Comparison of ENCODE assay signal across 9 cellular contexts in genomic region chr10:70656489-70656888, GRCh38. TPM values are rescaled to one million over a fixed set of nuclear protein-coding genes. Genes with fewer than 3 reads are reported as not detected.
DNase-seq lines count a peak whose midpoint lies in the region; ATAC-seq, FAIRE-seq and TF ChIP-seq lines count a peak whose summit lies in the region.
"Had no signal": no experiment of that assay in that cellular context is flagged by ENCODE, and none has a peak within 500 bp of the region (broad histone marks: within the 10 kb centered on the region; RNA-seq: fewer than 3 reads in every experiment).

No MANE protein-coding gene starts in this region.

- no peaks in the 10 kb centered on the region for H3K36me3 Mint-ChIP-seq in effector memory CD8-positive, alpha-beta T cell (ENCODE audit: insufficient read depth)

- TF ChIP-seq RAD21 in A549 (conservative IDR thresholded peaks at IDR 0.05 in 1 of 2, IDR thresholded peaks at IDR 0.05 in 1 of 2): no peak

- CTCF ChIA-PET in A549 (lab: Yijun Ruan, JAX): no interaction called here

- H3K9me3 Mint-ChIP-seq in effector memory CD8-positive, alpha-beta T cell: peaks cover 0 to 1% of the 10 kb centered on the region in 2 donors

- peaks cover 7% of the 10 kb centered on the region; the same call in 2 of the 3 replicates for H3K9me3 ChIP-seq in A549

- ATAC-seq in A549 (peak; percentile 73 to 80; a peak in 3 of 6 replicates), GM19025 (IDR thresholded peaks at IDR 0.05; ENCODE audit: low read depth, unreplicated experiment) (peak; percentile 57)
- no peak for ATAC-seq in effector memory CD8-positive, alpha-beta T cell (replicated peaks)

- FAIRE-seq in A549 (lab: Jason Lieb, UNC) (no peak), HTR-8/SVneo (lab: Jason Lieb, UNC) (peak; percentile 70)

- TF ChIP-seq CTCF in A549 (IDR thresholded peaks at IDR 0.05): no peak

- peaks cover 2 to 9% of the 10 kb centered on the region in 2 donors for H3K4me1 Mint-ChIP-seq in effector memory CD8-positive, alpha-beta T cell (ENCODE audit: low read depth in 2 of 2)

- no peak overlapping the region for H3K4me2 ChIP-seq in A549

- H3K27ac Mint-ChIP-seq in effector memory CD8-positive, alpha-beta T cell: no peak overlapping the region

- 38% methylated on average over 3 of the region's 3 CpGs for WGBS in A549 (ENCODE audit: missing lambda C conversion rate)

- peaks cover 3 to 7% of the 10 kb centered on the region in 2 donors for H3K27me3 Mint-ChIP-seq in effector memory CD8-positive, alpha-beta T cell

- H3K4me1 ChIP-seq in A549: no peaks in the 10 kb centered on the region

- no peak overlapping the region for H3K4me3 ChIP-seq in A549
- H3K4me3 ChIP-seq: cardiac muscle cell had no signal

- no peak for TF ChIP-seq EP300 in A549 (IDR thresholded peaks at IDR 0.05)

- POLR2A ChIA-PET in A549 (lab: Yijun Ruan, JAX): no interaction called here

- H3K27ac ChIP-seq in A549: no peak overlapping the region
- H3K27ac ChIP-seq: cardiac muscle cell had no signal

- TF ChIP-seq POLR2A in A549 (IDR thresholded peaks at IDR 0.05; ENCODE audit: low read length): no peak

- DNase-seq in A549 (ENCODE audit: low read depth in 1 of 2, low spot score in 1 of 2): no peak
- peak; percentile 80 for DNase-seq in HTR-8/SVneo (ENCODE audit: insufficient read length, low spot score)
- DNase-seq in activated naive CD8-positive, alpha-beta T cell treated with anti-CD3 and anti-CD28 coated beads, Interleukin-2, amount 50 U/mL, for 16 hours (ENCODE audit: low read depth, low spot score): peak; percentile 9
- DNase-seq in non-pigmented ciliary epithelial cell (ENCODE audit: low read depth): peak; percentile 100
- no peak for DNase-seq in effector memory CD8-positive, alpha-beta T cell
- no peak for DNase-seq in occipital lobe (lab: John Stamatoyannopoulos, UW)
- DNase-seq in NCI-H1048 (lab: John Stamatoyannopoulos, UW): no peak

- H3K4me3 Mint-ChIP-seq in effector memory CD8-positive, alpha-beta T cell: no peak overlapping the region

TF ChIP-seq in A549, 52 proteins besides CTCF, POLR2A, EP300 and RAD21:
- TF ChIP-seq RFX5 (IDR thresholded peaks at IDR 0.05) (no peak), EHF (CRISPR knock-in tag; IDR thresholded peaks at IDR 0.05) (no peak), KDM1A (IDR thresholded peaks at IDR 0.05; ENCODE audit: low read depth) (no peak), ESRRA (IDR thresholded peaks at IDR 0.05; ENCODE audit: borderline replicate concordance, low read length) (no peak), HDAC2 (IDR thresholded peaks at IDR 0.05) (no peak), HEYL (CRISPR knock-in tag; IDR thresholded peaks at IDR 0.05) (no peak), NFE2L2 (conservative IDR thresholded peaks at IDR 0.05; ENCODE audit: low read length) (no peak), EHMT2 (IDR thresholded peaks at IDR 0.05; ENCODE audit: low read depth) (no peak), NPAS2 (CRISPR knock-in tag; IDR thresholded peaks at IDR 0.05; ENCODE audit: borderline replicate concordance) (no peak), BHLHE40 (IDR thresholded peaks at IDR 0.05; ENCODE audit: low read depth, low read length) (no peak), ZSCAN20 (CRISPR knock-in tag; IDR thresholded peaks at IDR 0.05) (no peak), FOXS1 (CRISPR knock-in tag; IDR thresholded peaks at IDR 0.05) (no peak), RCOR1 (IDR thresholded peaks at IDR 0.05; ENCODE audit: low read depth, low read length) (no peak), HOXB5 (CRISPR knock-in tag; IDR thresholded peaks at IDR 0.05) (no peak), NR3C1 (IDR thresholded peaks at IDR 0.05) (no peak)
- TF ChIP-seq, protein P1, sequence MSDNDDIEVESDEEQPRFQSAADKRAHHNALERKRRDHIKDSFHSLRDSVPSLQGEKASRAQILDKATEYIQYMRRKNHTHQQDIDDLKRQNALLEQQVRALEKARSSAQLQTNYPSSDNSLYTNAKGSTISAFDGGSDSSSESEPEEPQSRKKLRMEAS (IDR thresholded peaks at IDR 0.05): no peak
- TF ChIP-seq, protein P2, sequence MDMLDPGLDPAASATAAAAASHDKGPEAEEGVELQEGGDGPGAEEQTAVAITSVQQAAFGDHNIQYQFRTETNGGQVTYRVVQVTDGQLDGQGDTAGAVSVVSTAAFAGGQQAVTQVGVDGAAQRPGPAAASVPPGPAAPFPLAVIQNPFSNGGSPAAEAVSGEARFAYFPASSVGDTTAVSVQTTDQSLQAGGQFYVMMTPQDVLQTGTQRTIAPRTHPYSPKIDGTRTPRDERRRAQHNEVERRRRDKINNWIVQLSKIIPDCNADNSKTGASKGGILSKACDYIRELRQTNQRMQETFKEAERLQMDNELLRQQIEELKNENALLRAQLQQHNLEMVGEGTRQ (IDR thresholded peaks at IDR 0.05): no peak
- TF ChIP-seq, protein P3, sequence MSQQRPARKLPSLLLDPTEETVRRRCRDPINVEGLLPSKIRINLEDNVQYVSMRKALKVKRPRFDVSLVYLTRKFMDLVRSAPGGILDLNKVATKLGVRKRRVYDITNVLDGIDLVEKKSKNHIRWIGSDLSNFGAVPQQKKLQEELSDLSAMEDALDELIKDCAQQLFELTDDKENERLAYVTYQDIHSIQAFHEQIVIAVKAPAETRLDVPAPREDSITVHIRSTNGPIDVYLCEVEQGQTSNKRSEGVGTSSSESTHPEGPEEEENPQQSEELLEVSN (IDR thresholded peaks at IDR 0.05; ENCODE audit: borderline replicate concordance, low read depth): no peak

RNA-seq across cellular contexts. Expression of gene ADAMTS14, which starts 15.8 kb away (rescaled TPM):
- polyA plus RNA-seq in A549 (2011; rRNA removed): not detected in 2 replicates
- polyA plus RNA-seq in A549 (2012; cell fraction: cytosol; rRNA removed): 0.03 and 0.05 TPM in 2 replicates
- 0.20 and 0.23 TPM in 2 replicates for polyA plus RNA-seq in A549 (2012; cell fraction: nucleus; rRNA removed)
- polyA plus RNA-seq in A549 (2017; fragmentation: RNase III; extraction: RNeasy Plus Mini Kit Qiagen cat#74134 plus additional on column Dnase treatment): 0.03 to 0.05 TPM (median 0.04 TPM) in 3 replicates
- not detected in 2 replicates for polyA minus RNA-seq in A549 (2011; rRNA and poly(A)+ RNA removed)
- total RNA-seq in occipital lobe: 0.16 TPM

RNA-seq across cellular contexts. Expression of gene PRF1, which starts 53.9 kb away (rescaled TPM):
- polyA plus RNA-seq in A549 (2011; rRNA removed): not detected in 2 replicates
- polyA plus RNA-seq in A549 (2012; cell fraction: cytosol; rRNA removed): not detected in 2 replicates
- polyA plus RNA-seq in A549 (2012; cell fraction: nucleus; rRNA removed): not detected in 2 replicates
- polyA plus RNA-seq in A549 (2017; fragmentation: RNase III; extraction: RNeasy Plus Mini Kit Qiagen cat#74134 plus additional on column Dnase treatment): not detected in 3 replicates
- polyA minus RNA-seq in A549 (2011; rRNA and poly(A)+ RNA removed): not detected in 2 replicates
- not detected for total RNA-seq in occipital lobe
- total RNA-seq: cardiac muscle cell had no signal
- polyA plus RNA-seq: cardiac muscle cell had no signal

Comparison
In these comparisons a context has a peak if more than half of its experiments do, and no peak if none do; other contexts are left out.
1. DNase-seq: peak in HTR-8/SVneo (single experiment), activated naive CD8-positive, alpha-beta T cell treated with anti-CD3 and anti-CD28 coated beads, Interleukin-2, amount 50 U/mL, for 16 hours (single experiment) and non-pigmented ciliary epithelial cell (single experiment); none in A549 (0 of 2), effector memory CD8-positive, alpha-beta T cell (0 of 3), occipital lobe (single experiment) and NCI-H1048 (single experiment).